In genomic region chr22:45449442-45449841, GRCh38 we compare ENCODE assay signal across 4 cellular contexts. TPM values are rescaled to one million over a fixed set of nuclear protein-coding genes. Genes with fewer than 3 reads are reported as not detected.
"Had no signal": no experiment of that assay in that cellular context is flagged by ENCODE, and none has a peak within 500 bp of the region (broad histone marks: within the 10 kb centered on the region; RNA-seq: fewer than 3 reads in every experiment).

No MANE protein-coding gene starts in this region.

RNA-seq across cellular contexts. Expression of gene RIBC2, which starts 35.9 kb away (rescaled TPM):
- total RNA-seq: SJCRH30 had no signal

RNA-seq across cellular contexts. Expression of gene SMC1B, which starts 36.0 kb away (rescaled TPM):
- total RNA-seq: HT-29, Peyer's patch, Right ventricle myocardium inferior, SJCRH30 had no signal
